In genomic region chr21:45420623-45421041, GRCh38 we compare ENCODE assay signal across 14 cellular contexts. TPM values are rescaled to one million over a fixed set of nuclear protein-coding genes. Genes with fewer than 3 reads are reported as not detected.
A peak's percentile ranks its signal among the peaks of the same experiment; 100 is the strongest.
DNase-seq lines count a peak whose midpoint lies in the region; ATAC-seq and TF ChIP-seq lines count a peak whose summit lies in the region.
"Had no signal": no experiment of that assay in that cellular context is flagged by ENCODE, and none has a peak within 500 bp of the region (broad histone marks: within the 10 kb centered on the region; RNA-seq: fewer than 3 reads in every experiment).

No MANE protein-coding gene starts in this region.

- H3K4me3 Mint-ChIP-seq in glutamatergic neuron (ENCODE audit: unreplicated experiment): no peak overlapping the region
- H3K4me3 Mint-ChIP-seq in nephron: no peak overlapping the region
- H3K4me3 Mint-ChIP-seq: activated naive CD4-positive, alpha-beta T cell treated with anti-CD3 and anti-CD28 coated beads for 36 hours had no signal

- H3K9me3 Mint-ChIP-seq in glutamatergic neuron (ENCODE audit: unreplicated experiment) (peaks cover 1% of the 10 kb centered on the region), nephron (no peaks in the 10 kb centered on the region)
- H3K9me3 Mint-ChIP-seq: activated naive CD4-positive, alpha-beta T cell treated with anti-CD3 and anti-CD28 coated beads for 36 hours had no signal

- H3K9me3 ChIP-seq in MM.1S (replicated peaks; ENCODE audit: insufficient read depth, low read length): no peaks in the 10 kb centered on the region

- DNase-seq in ACHN (peak; percentile 86), NCI-H2227 treated with DMSO at 0.1 percent for 48 hours (lab: John Stamatoyannopoulos, UW) (peak; percentile 48), glutamatergic neuron (peak; percentile 24), NCI-H1436 (lab: John Stamatoyannopoulos, UW) (no peak), MM.1S (no peak)
- DNase-seq in activated T-cell treated with anti-CD3 and anti-CD28 coated beads, Interleukin-2, amount 50 U/mL, for 1 hour: no peak
- DNase-seq: activated CD4-positive, alpha-beta T cell treated with anti-CD3 and anti-CD28 coated beads for 4 hours; activated naive CD4-positive, alpha-beta T cell treated with anti-CD3 and anti-CD28 coated beads for 36 hours; cortex of kidney; foreskin fibroblast; SW 1271 had no signal

- H3K27ac ChIP-seq in MM.1S (ENCODE audit: low read length): no peak overlapping the region

- H3K4me3 ChIP-seq in MM.1S (ENCODE audit: low read length): no peak overlapping the region

- H3K79me2 ChIP-seq in MM.1S (ENCODE audit: low read length): no peaks in the 10 kb centered on the region

- peaks cover 3% of the 10 kb centered on the region for H3K4me1 Mint-ChIP-seq in glutamatergic neuron (ENCODE audit: low read depth, unreplicated experiment)
- peaks cover 42% of the 10 kb centered on the region for H3K4me1 Mint-ChIP-seq in nephron

- H3K4me1 ChIP-seq in MM.1S (ENCODE audit: low read length): no peaks in the 10 kb centered on the region

- peaks cover 100% of the 10 kb centered on the region for H3K27me3 ChIP-seq in MM.1S (replicated peaks; ENCODE audit: insufficient read depth, low read length)

- H3K36me3 Mint-ChIP-seq in glutamatergic neuron (ENCODE audit: unreplicated experiment) (no peaks in the 10 kb centered on the region), nephron (ENCODE audit: low read depth) (no peaks in the 10 kb centered on the region)

- no peak for ATAC-seq in HG02973 (IDR thresholded peaks at IDR 0.05; ENCODE audit: unreplicated experiment)

- TF ChIP-seq CTCF in glutamatergic neuron (IDR thresholded peaks at IDR 0.05; ENCODE audit: partially characterized antibody, unreplicated experiment): no peak
- TF ChIP-seq CTCF in nephron (IDR thresholded peaks at IDR 0.05; ENCODE audit: unreplicated experiment in 3 of 3): no peak
- no peak for TF ChIP-seq CTCF in MM.1S (IDR thresholded peaks at IDR 0.05; ENCODE audit: low read length)

- H3K4me2 ChIP-seq in MM.1S (ENCODE audit: low read depth, low read length): no peak overlapping the region

- H3K36me3 ChIP-seq in MM.1S (replicated peaks; ENCODE audit: insufficient read depth, low read length): no peaks in the 10 kb centered on the region

- H3K27ac Mint-ChIP-seq in glutamatergic neuron (ENCODE audit: unreplicated experiment): no peak overlapping the region
- H3K27ac Mint-ChIP-seq in nephron: peak overlapping the region; percentile 81 to 90 (median 85)
- H3K27ac Mint-ChIP-seq: activated naive CD4-positive, alpha-beta T cell treated with anti-CD3 and anti-CD28 coated beads for 36 hours; progenitor cell of endocrine pancreas had no signal

- no peak overlapping the region for H3K9ac ChIP-seq in MM.1S (ENCODE audit: low read length)

- H3K27me3 Mint-ChIP-seq in glutamatergic neuron (ENCODE audit: unreplicated experiment) (peaks cover 2% of the 10 kb centered on the region), nephron (ENCODE audit: low read depth) (no peaks in the 10 kb centered on the region)
- H3K27me3 Mint-ChIP-seq: progenitor cell of endocrine pancreas had no signal

- no peaks in the 10 kb centered on the region for H3K9me2 ChIP-seq in MM.1S (replicated peaks; ENCODE audit: insufficient read depth, low read length)

- in situ Hi-C loops in ACHN (cut with HindIII; ENCODE audit: low pct_ligation_motif_present, low pct_unique_long_range_greater_than_20kb, low sequenced_read_pairs): no loop called here

- H3F3A ChIP-seq in MM.1S (ENCODE audit: insufficient read depth, low read length): no peaks in the 10 kb centered on the region

- no peak overlapping the region for H2AFZ ChIP-seq in MM.1S (ENCODE audit: low read length)

- no peaks in the 10 kb centered on the region for H4K20me1 ChIP-seq in MM.1S (ENCODE audit: insufficient read depth, low read length)

RNA-seq across cellular contexts. Expression of gene COL18A1, which starts 15.7 kb away (rescaled TPM):
- 9.5 TPM for total RNA-seq in glutamatergic neuron (ENCODE audit: unreplicated experiment)

Comparison
In these comparisons a context has a peak if more than half of its experiments do, and no peak if none do; other contexts are left out.
1. DNase-seq: peak in ACHN (single experiment), NCI-H2227 treated with DMSO at 0.1 percent for 48 hours (single experiment) and glutamatergic neuron (single experiment); none in NCI-H1436 (single experiment), MM.1S (single experiment) and activated T-cell treated with anti-CD3 and anti-CD28 coated beads, Interleukin-2, amount 50 U/mL, for 1 hour (single experiment).